13 cellular contexts compared by ENCODE assay signal in the genomic region with DNA sequence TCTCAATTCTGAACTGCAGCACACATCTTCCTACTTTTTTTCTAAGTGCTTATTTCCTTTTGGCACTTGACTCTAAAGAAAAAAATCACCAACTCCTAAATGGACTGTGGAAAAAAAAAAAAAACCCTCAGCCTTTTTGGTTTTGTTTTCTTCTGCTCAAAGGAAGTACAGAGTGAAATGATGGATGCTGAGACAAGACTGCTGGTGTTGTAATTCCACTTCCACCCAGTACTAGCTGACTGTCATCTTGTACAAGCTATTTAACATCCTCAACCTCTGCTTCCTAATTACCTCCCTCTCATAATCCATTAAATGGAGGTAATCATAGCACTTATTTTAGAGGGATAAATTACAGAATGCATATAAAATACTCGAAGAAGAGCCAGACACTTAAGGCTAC.
DNase-seq lines count a peak whose midpoint lies in the region; ATAC-seq and TF ChIP-seq lines count a peak whose summit lies in the region.
"Had no signal": no experiment of that assay in that cellular context is flagged by ENCODE, and none has a peak within 500 bp of the region (broad histone marks: within the 10 kb centered on the region; RNA-seq: fewer than 3 reads in every experiment).

No MANE protein-coding gene starts in this region.

- H3K9ac ChIP-seq in Loucy (ENCODE audit: low read depth, low read length, poor library complexity, severe bottlenecking) (no peak overlapping the region), neural progenitor cell (no peak overlapping the region)

- H2AFZ ChIP-seq in Loucy (ENCODE audit: low read length), result no peak overlapping the region
- H2AFZ ChIP-seq in neural progenitor cell (replicated peaks), result no peak overlapping the region

- H4K20me1 ChIP-seq in Loucy (ENCODE audit: insufficient read depth, low read length, poor library complexity, severe bottlenecking) (peaks cover 48% of the 10 kb centered on the region), neural progenitor cell (ENCODE audit: low read depth) (peaks cover 10% of the 10 kb centered on the region)

- peaks cover 7% of the 10 kb centered on the region for H3K4me1 Mint-ChIP-seq in neural progenitor cell

- no peaks in the 10 kb centered on the region for H3F3A ChIP-seq in Loucy (ENCODE audit: low read depth)
- no peaks in the 10 kb centered on the region for H3F3A ChIP-seq in neural progenitor cell (ENCODE audit: low read depth)

- no peak overlapping the region for H3K4me3 Mint-ChIP-seq in neural progenitor cell
- H3K4me3 Mint-ChIP-seq: type B pancreatic cell had no signal

- H3K36me3 ChIP-seq in Loucy (ENCODE audit: insufficient read depth, low read length), result peaks cover 34% of the 10 kb centered on the region
- H3K36me3 ChIP-seq in neural progenitor cell, result no peaks in the 10 kb centered on the region

- ATAC-seq in GM19023 (IDR thresholded peaks at IDR 0.05; ENCODE audit: unreplicated experiment), result no peak
- ATAC-seq: Panc1 had no signal

- H3K9me3 Mint-ChIP-seq in neural progenitor cell, result peaks cover 2% of the 10 kb centered on the region
- H3K9me3 Mint-ChIP-seq: type B pancreatic cell had no signal

- H3K4me2 ChIP-seq in Loucy (ENCODE audit: low read depth, low read length, poor library complexity, severe bottlenecking) (peak overlapping the region; percentile 6), neural progenitor cell (no peak overlapping the region)

- DNase-seq in GM03348 (ENCODE audit: low spot score) (peak; percentile 26), dorsolateral prefrontal cortex (no peak), neural progenitor cell (ENCODE audit: low spot score) (no peak), NCI-H1694 treated with DMSO at 0.1 percent for 48 hours (lab: John Stamatoyannopoulos, UW) (no peak)
- DNase-seq in activated T-cell treated with anti-CD3 and anti-CD28 coated beads, Interleukin-2, amount 50 U/mL, for 1 hour, result no peak
- DNase-seq: activated CD4-positive, CD25-positive, alpha-beta regulatory T cell; activated naive CD4-positive, alpha-beta T cell treated with Interleukin-2 at 50 U/mL for 16 hours; DMS153; effector memory CD4-positive, alpha-beta T cell had no signal

- H3K4me1 ChIP-seq in Loucy (ENCODE audit: insufficient read depth, low read length, poor library complexity, severe bottlenecking), result peaks cover 22% of the 10 kb centered on the region
- no peaks in the 10 kb centered on the region for H3K4me1 ChIP-seq in neural progenitor cell

- no peaks in the 10 kb centered on the region for H3K9me3 ChIP-seq in Loucy (ENCODE audit: insufficient read depth, low read depth, low read length)
- no peaks in the 10 kb centered on the region for H3K9me3 ChIP-seq in neural progenitor cell (ENCODE audit: low read depth)

- H3K27me3 Mint-ChIP-seq in neural progenitor cell (ENCODE audit: insufficient read depth, low read depth), result no peaks in the 10 kb centered on the region
- H3K27me3 Mint-ChIP-seq: type B pancreatic cell had no signal

- peak overlapping the region in 48 of 59 donors; percentile 3 to 74 (median 48) for H3K27ac ChIP-seq in dorsolateral prefrontal cortex
- H3K27ac ChIP-seq in neural progenitor cell, result peak overlapping the region; percentile 10

- no peaks in the 10 kb centered on the region for H3K27me3 ChIP-seq in Loucy (ENCODE audit: insufficient read depth, low read length, poor library complexity, severe bottlenecking)
- H3K27me3 ChIP-seq in dorsolateral prefrontal cortex, result no peaks in the 10 kb centered on the region
- no peaks in the 10 kb centered on the region for H3K27me3 ChIP-seq in neural progenitor cell

- H3K9me2 ChIP-seq in Loucy (replicated peaks; ENCODE audit: low read depth, low read length), result no peaks in the 10 kb centered on the region

- no peak overlapping the region for H3K27ac Mint-ChIP-seq in neural progenitor cell
- H3K27ac Mint-ChIP-seq: type B pancreatic cell had no signal

- no peak overlapping the region for H3K4me3 ChIP-seq in Loucy (ENCODE audit: low read length, poor library complexity, severe bottlenecking)
- no peak overlapping the region for H3K4me3 ChIP-seq in dorsolateral prefrontal cortex
- H3K4me3 ChIP-seq in neural progenitor cell, result no peak overlapping the region

- H3K36me3 Mint-ChIP-seq in neural progenitor cell, result peaks cover 10% of the 10 kb centered on the region
- H3K36me3 Mint-ChIP-seq: type B pancreatic cell had no signal

- H3K79me2 ChIP-seq in Loucy (ENCODE audit: insufficient read depth, low read length) (peaks cover 79% of the 10 kb centered on the region), neural progenitor cell (ENCODE audit: low read depth) (peaks cover 4% of the 10 kb centered on the region)

- intact Hi-C loops in dorsolateral prefrontal cortex (cut with DNase I), result no loop called here

- no peak for TF ChIP-seq CTCF in Loucy (conservative IDR thresholded peaks at IDR 0.05; ENCODE audit: low read length)
- peak in 6 of 56 donors; percentile 9 to 26 (median 18) for TF ChIP-seq CTCF in dorsolateral prefrontal cortex (IDR thresholded peaks at IDR 0.05 in 54 of 56, conservative IDR thresholded peaks at IDR 0.05 in 2 of 56; ENCODE audit: low read depth in 1 of 56, partially characterized antibody in 56 of 56)
- TF ChIP-seq CTCF in neural progenitor cell (IDR thresholded peaks at IDR 0.05), result no peak
